In the genomic region with DNA sequence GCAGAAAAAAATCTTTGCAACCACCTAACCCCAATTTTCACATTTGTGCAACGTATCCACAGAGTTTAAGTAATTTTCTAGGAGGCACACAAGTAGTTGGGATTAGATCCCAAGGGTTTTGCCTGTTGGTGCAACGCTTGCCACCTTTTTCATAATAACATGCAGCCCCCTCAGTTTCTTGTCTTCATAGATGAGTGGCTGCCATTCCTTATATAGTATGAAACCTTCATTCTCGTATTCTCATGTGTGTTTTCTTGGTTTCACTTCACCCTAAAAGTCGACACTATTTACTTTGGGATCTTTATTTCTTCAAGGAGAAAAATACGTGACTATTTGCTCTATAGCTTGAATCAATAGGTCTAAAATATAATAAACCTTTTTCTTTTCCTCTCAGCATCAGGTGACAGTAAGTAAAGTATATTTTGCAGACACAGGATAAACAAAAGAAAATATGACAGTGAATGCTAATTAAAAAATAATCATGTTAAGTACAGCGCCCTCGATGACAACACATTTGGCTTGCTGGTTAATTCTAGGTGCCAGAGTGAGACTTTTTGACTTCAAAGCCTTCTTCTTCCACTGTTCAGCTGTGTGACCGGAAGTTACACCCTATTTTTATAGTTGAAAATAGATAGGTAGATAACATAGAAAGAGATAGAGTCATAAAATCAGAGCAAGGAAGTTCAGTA, we compare ENCODE assay signal across 14 cellular contexts.
A peak's percentile ranks its signal among the peaks of the same experiment; 100 is the strongest.
DNase-seq lines count a peak whose midpoint lies in the region; ATAC-seq and TF ChIP-seq lines count a peak whose summit lies in the region.
"Had no signal": no experiment of that assay in that cellular context is flagged by ENCODE, and none has a peak within 500 bp of the region (broad histone marks: within the 10 kb centered on the region; RNA-seq: fewer than 3 reads in every experiment).

No MANE protein-coding gene starts in this region.

- no peaks in the 10 kb centered on the region for H3K27me3 ChIP-seq in DND-41 (ENCODE audit: insufficient read depth, low read length, poor library complexity)
- H3K27me3 ChIP-seq in sigmoid colon = no peaks in the 10 kb centered on the region
- H3K27me3 ChIP-seq: neutrophil had no signal

- H3K4me2 ChIP-seq in DND-41 (ENCODE audit: insufficient read depth, low read length) = no peak overlapping the region

- no peaks in the 10 kb centered on the region for H3K4me1 ChIP-seq in DND-41 (ENCODE audit: insufficient read depth, low read length)
- no peaks in the 10 kb centered on the region for H3K4me1 ChIP-seq in sigmoid colon
- H3K4me1 ChIP-seq: Caco-2 had no signal

- intact Hi-C loops in sigmoid colon (cut with DNase I) = no loop called here

- no peaks in the 10 kb centered on the region for H3K79me2 ChIP-seq in DND-41 (ENCODE audit: insufficient read depth, low read length)

- TF ChIP-seq EP300 in sigmoid colon (IDR thresholded peaks at IDR 0.05) = no peak

- H3K36me3 ChIP-seq in DND-41 (ENCODE audit: insufficient read depth, low read length) (no peaks in the 10 kb centered on the region), sigmoid colon (no peaks in the 10 kb centered on the region)
- H3K36me3 ChIP-seq: neutrophil had no signal

- H3K4me3 ChIP-seq in DND-41 (ENCODE audit: low read depth in 1 of 2, low read length in 2 of 2) (no peak overlapping the region), sigmoid colon (no peak overlapping the region)

- WGBS in sigmoid colon, 2 donors = 30 to 46% methylated on average over 8 of the region's 8 CpGs

- no peaks in the 10 kb centered on the region for H3K9me3 ChIP-seq in DND-41 (ENCODE audit: insufficient read depth, low read length, severe bottlenecking)
- no peaks in the 10 kb centered on the region for H3K9me3 ChIP-seq in sigmoid colon
- H3K9me3 ChIP-seq: Caco-2, neutrophil had no signal

- no peak overlapping the region for H2AFZ ChIP-seq in DND-41 (ENCODE audit: low read depth, low read length)

- DNase-seq in DND-41 = no peak
- DNase-seq in activated naive CD4-positive, alpha-beta T cell (lab: John Stamatoyannopoulos, UW) = no peak
- no peak for DNase-seq in islet precursor cell
- no peak for DNase-seq in GM10266 (ENCODE audit: extremely low spot score)
- no peak for DNase-seq in sigmoid colon
- DNase-seq: Caco-2; effector CD4-positive, alpha-beta T cell; glutamatergic neuron; NCI-H2029; stimulated activated CD4-positive, alpha-beta T cell treated with anti-CD3 and anti-CD28 coated beads, Interleukin-15, amount 100 ng/mL, for 24 hours had no signal

- no peaks in the 10 kb centered on the region for H4K20me1 ChIP-seq in DND-41 (ENCODE audit: insufficient read depth, low read length)

- no peak overlapping the region for H3K27ac ChIP-seq in DND-41 (ENCODE audit: low read length)
- H3K27ac ChIP-seq in sigmoid colon = no peak overlapping the region
- H3K27ac ChIP-seq: neutrophil had no signal

- TF ChIP-seq CTCF in DND-41 (IDR thresholded peaks at IDR 0.05; ENCODE audit: borderline replicate concordance, extremely low read depth, low read length, poor library complexity, severe bottlenecking) (no peak), GM10266 (IDR thresholded peaks at IDR 0.05; ENCODE audit: control insufficient read depth, insufficient read depth, low read depth, missing control alignments) (no peak), sigmoid colon (IDR thresholded peaks at IDR 0.05) (no peak)

- no peak overlapping the region for H3K9ac ChIP-seq in DND-41 (ENCODE audit: low read depth, low read length)

- ATAC-seq in DND-41 (ENCODE audit: insufficient read depth, low read depth) = 0 out of 3 replicates have a peak, but pooled peaks have one; percentile 31
- peak; percentile 85 for ATAC-seq in GM19043 (IDR thresholded peaks at IDR 0.05; ENCODE audit: low read depth, unreplicated experiment)
- ATAC-seq in HG02588 (IDR thresholded peaks at IDR 0.05; ENCODE audit: unreplicated experiment) = peak; percentile 92
- peak; percentile 88 for ATAC-seq in HG03196 (IDR thresholded peaks at IDR 0.05; ENCODE audit: unreplicated experiment)

- no peak for TF ChIP-seq POLR2A in sigmoid colon (IDR thresholded peaks at IDR 0.05)

Comparison
In these comparisons a context has a peak if more than half of its experiments do, and no peak if none do; other contexts are left out.
1. ATAC-seq: peak in every context shown above with its lines; median percentile 92 in HG02588; 88 in HG03196; 85 in GM19043; 31 in DND-41.